In genomic region chr7:139990571-139990970, GRCh38 we compare ENCODE assay signal across 27 cellular contexts.
"Had no signal": no experiment of that assay in that cellular context is flagged by ENCODE, and none has a peak within 500 bp of the region (broad histone marks: within the 10 kb centered on the region; RNA-seq: fewer than 3 reads in every experiment).

No MANE protein-coding gene starts in this region.

- H3K9me3 ChIP-seq: adrenal gland, body of pancreas, breast epithelium, MG63, SJCRH30 had no signal

- H3K36me3 ChIP-seq: adrenal gland, breast epithelium, MG63, SJCRH30 had no signal

- H3K4me3 ChIP-seq: adrenal gland, body of pancreas, breast epithelium, MG63, SJCRH30, SK-N-MC had no signal

- H3K27ac ChIP-seq: adrenal gland, body of pancreas, breast epithelium, SJCRH30, SK-N-MC had no signal

- H3K27me3 ChIP-seq: adrenal gland, body of pancreas, breast epithelium, MG63, SJCRH30 had no signal

- H3K4me1 ChIP-seq: adrenal gland, body of pancreas, breast epithelium, SJCRH30 had no signal

- DNase-seq: activated CD4-positive, alpha-beta memory T cell treated with anti-CD3 and anti-CD28 coated beads for 36 hours; activated CD4-positive, alpha-beta T cell treated with anti-CD3 and anti-CD28 coated beads for 36 hours; activated CD4-positive, alpha-beta T cell treated with anti-CD3 and anti-CD28 coated beads, Interleukin-2, amount 50 U/mL, for 1 hour; activated CD8-positive, alpha-beta memory T cell treated with anti-CD3 and anti-CD28 coated beads, Interleukin-2, amount 50 U/mL, for 4 hours; activated gamma-delta T cell treated with Interleukin-2 at 50 U/mL for 16 hours; activated naive CD4-positive, alpha-beta T cell treated with anti-CD3 and anti-CD28 coated beads for 36 hours; activated T-cell treated with anti-CD3 and anti-CD28 coated beads for 4 hours; activated T-cell treated with anti-CD3 and anti-CD28 coated beads, Interleukin-2, amount 50 U/mL, for 4 hours; adrenal gland; body of pancreas; Kasumi-1; KG1; MG63; NCI-H1048; NCI-H1105 treated with DMSO at 0.1 percent for 48 hours; NCI-H1436; NCI-H1694; NCI-H1930; NCI-H2081 treated with DMSO at 0.1 percent for 48 hours; NCI-H226; NCI-H524 treated with DMSO at 0.1 percent for 48 hours; OCI-M1; SHP77; SJCRH30 had no signal

- ATAC-seq: activated CD4-positive, alpha-beta T cell treated with anti-CD3 and anti-CD28 coated beads for 36 hours; activated naive CD4-positive, alpha-beta T cell treated with anti-CD3 and anti-CD28 coated beads, Interleukin-2, amount 50 U/mL, for 72 hours; activated T-cell treated with anti-CD3 and anti-CD28 coated beads, Interleukin-2, amount 50 U/mL, for 4 hours; body of pancreas had no signal
